ENCODE assay signal across 8 cellular contexts in genomic region chrX:101931104-101931493, GRCh38. TPM values are rescaled to one million over a fixed set of nuclear protein-coding genes. Genes with fewer than 3 reads are reported as not detected.
A peak's percentile ranks its signal among the peaks of the same experiment; 100 is the strongest.
DNase-seq lines count a peak whose midpoint lies in the region; ATAC-seq, FAIRE-seq and TF ChIP-seq lines count a peak whose summit lies in the region.

No MANE protein-coding gene starts in this region.

- peaks cover 3% of the 10 kb centered on the region for H3K36me3 Mint-ChIP-seq in T-helper 2 cell treated with Interferon-gamma antibody and Interleukin-4, amounts not matched to agents 5 μg/mL and 100 μg/mL, for 36 hours (ENCODE audit: low read depth)
- peaks cover 3% of the 10 kb centered on the region for H3K36me3 Mint-ChIP-seq in activated naive CD8-positive, alpha-beta T cell treated with anti-CD3 and anti-CD28 coated beads for 36 hours

- H3K4me1 Mint-ChIP-seq in T-helper 2 cell treated with Interferon-gamma antibody and Interleukin-4, amounts not matched to agents 5 μg/mL and 100 μg/mL, for 36 hours (ENCODE audit: low read depth) = peaks cover 8% of the 10 kb centered on the region
- H3K4me1 Mint-ChIP-seq in activated naive CD8-positive, alpha-beta T cell treated with anti-CD3 and anti-CD28 coated beads for 36 hours = peaks cover 9% of the 10 kb centered on the region

- dilution Hi-C loops in keratinocyte (cut with MboI; ENCODE audit: extremely low pct_ligation_motif_present, low sequenced_read_pairs) = no loop called here

- peak overlapping the region in 1 of 3 experiments; percentile 37 for H3K4me3 ChIP-seq in keratinocyte (ENCODE audit: control insufficient read depth in 2 of 3, extremely low read depth in 1 of 3, insufficient read depth in 2 of 3, low read depth in 1 of 3, low read length in 3 of 3)

- peak overlapping the region; percentile 81 for H3K27ac Mint-ChIP-seq in T-helper 2 cell treated with Interferon-gamma antibody and Interleukin-4, amounts not matched to agents 5 μg/mL and 100 μg/mL, for 36 hours
- peak overlapping the region; percentile 90 for H3K27ac Mint-ChIP-seq in activated naive CD8-positive, alpha-beta T cell treated with anti-CD3 and anti-CD28 coated beads for 36 hours

- no peaks in the 10 kb centered on the region for H3K4me1 ChIP-seq in keratinocyte (ENCODE audit: control insufficient read depth, extremely low read depth, insufficient read depth, low read length)

- H3K27me3 ChIP-seq in keratinocyte (ENCODE audit: control insufficient read depth, extremely low read depth, insufficient read depth, low read length) = no peaks in the 10 kb centered on the region

- no peak overlapping the region for H3K27ac ChIP-seq in keratinocyte (ENCODE audit: control insufficient read depth, insufficient read depth, low read length)

- H3K9me3 ChIP-seq in keratinocyte (ENCODE audit: control insufficient read depth, low read depth, low read length) = no peaks in the 10 kb centered on the region

- no peak overlapping the region for H3K9ac ChIP-seq in keratinocyte (ENCODE audit: control insufficient read depth, extremely low read depth, insufficient read depth, low read length)

- peak; percentile 0 for ATAC-seq in HG03159 (IDR thresholded peaks at IDR 0.05; ENCODE audit: unreplicated experiment)

- H3K9me1 ChIP-seq in keratinocyte (ENCODE audit: control insufficient read depth, extremely low read depth, insufficient read depth, low read length) = no peaks in the 10 kb centered on the region

- peak overlapping the region; percentile 79 for H3K4me3 Mint-ChIP-seq in T-helper 2 cell treated with Interferon-gamma antibody and Interleukin-4, amounts not matched to agents 5 μg/mL and 100 μg/mL, for 36 hours
- H3K4me3 Mint-ChIP-seq in activated naive CD8-positive, alpha-beta T cell treated with anti-CD3 and anti-CD28 coated beads for 36 hours = peak overlapping the region; percentile 83

- H3K79me2 ChIP-seq in keratinocyte (ENCODE audit: control insufficient read depth, insufficient read depth, low read length) = no peaks in the 10 kb centered on the region

- no peak for TF ChIP-seq CTCF in keratinocyte (optimal IDR thresholded peaks at IDR 0.05 in 1 of 3, IDR thresholded peaks at IDR 0.05 in 1 of 3, conservative IDR thresholded peaks at IDR 0.05 in 1 of 3; ENCODE audit: extremely low read depth in 1 of 3, insufficient read depth in 2 of 3, low read length in 3 of 3)

- H3K4me2 ChIP-seq in keratinocyte (ENCODE audit: control insufficient read depth, extremely low read depth, insufficient read depth, low read depth, low read length) = peak overlapping the region; percentile 32

- H2AFZ ChIP-seq in keratinocyte (ENCODE audit: control insufficient read depth, low read length) = no peak overlapping the region

- H3K27me3 Mint-ChIP-seq in T-helper 2 cell treated with Interferon-gamma antibody and Interleukin-4, amounts not matched to agents 5 μg/mL and 100 μg/mL, for 36 hours (ENCODE audit: low read depth) = no peaks in the 10 kb centered on the region
- no peaks in the 10 kb centered on the region for H3K27me3 Mint-ChIP-seq in activated naive CD8-positive, alpha-beta T cell treated with anti-CD3 and anti-CD28 coated beads for 36 hours

- peaks cover 8% of the 10 kb centered on the region for H3K9me3 Mint-ChIP-seq in T-helper 2 cell treated with Interferon-gamma antibody and Interleukin-4, amounts not matched to agents 5 μg/mL and 100 μg/mL, for 36 hours
- peaks cover 2% of the 10 kb centered on the region for H3K9me3 Mint-ChIP-seq in activated naive CD8-positive, alpha-beta T cell treated with anti-CD3 and anti-CD28 coated beads for 36 hours

- no peak for DNase-seq in T-helper 2 cell treated with Interferon-gamma antibody and Interleukin-4, amounts not matched to agents 5 μg/mL and 100 μg/mL, for 36 hours (ENCODE audit: low spot score)
- DNase-seq in T-helper 2 cell = no peak
- DNase-seq in activated naive CD8-positive, alpha-beta T cell treated with anti-CD3 and anti-CD28 coated beads for 36 hours = no peak
- DNase-seq in keratinocyte (ENCODE audit: low read depth, low spot score) = no peak
- peak; percentile 14 for DNase-seq in superior temporal gyrus (ENCODE audit: extremely low spot score)
- no peak for DNase-seq in activated CD4-positive, alpha-beta T cell treated with anti-CD3 and anti-CD28 coated beads, Interleukin-2, amount 50 U/mL, for 1 hour
- no peak for DNase-seq in SHP77 treated with DMSO at 0.1 percent for 48 hours (lab: John Stamatoyannopoulos, UW)

- no peak for FAIRE-seq in keratinocyte (lab: Jason Lieb, UNC)

- H3K36me3 ChIP-seq in keratinocyte (ENCODE audit: control insufficient read depth in 2 of 2, extremely low read depth in 1 of 2, insufficient read depth in 2 of 2, low read length in 2 of 2) = no peaks in the 10 kb centered on the region

- no peaks in the 10 kb centered on the region for H4K20me1 ChIP-seq in keratinocyte (ENCODE audit: control insufficient read depth, extremely low read depth, insufficient read depth, low read length)

RNA-seq across cellular contexts. Expression of gene ZMAT1, which starts 0.7 kb away (rescaled TPM):
- 1 to 10 TPM; 2.3 to 2.7 TPM for total RNA-seq in activated naive CD8-positive, alpha-beta T cell treated with anti-CD3 and anti-CD28 coated beads for 36 hours
- 0.03 to 0.04 TPM in 2 of 3 replicates, not detected in the other for polyA plus RNA-seq in keratinocyte
- polyA plus RNA-seq in keratinocyte (2011; ENCODE audit: low read depth) = 0.21 TPM
- 0.01 TPM in 1 of 2 replicates, not detected in the other for polyA plus RNA-seq in keratinocyte (2011; cell fraction: cytosol; rRNA removed)
- 0.09 and 0.27 TPM in 2 replicates for polyA plus RNA-seq in keratinocyte (2011; cell fraction: nucleus; rRNA removed)
- not detected in 2 replicates for polyA plus RNA-seq in keratinocyte (2012; ENCODE audit: low replicate concordance)
- polyA minus RNA-seq in keratinocyte = 0.06 TPM in 1 of 3 replicates, not detected in the others
- polyA minus RNA-seq in keratinocyte (2011; cell fraction: cytosol; rRNA and poly(A)+ RNA removed) = not detected
- not detected in 2 replicates for polyA minus RNA-seq in keratinocyte (2011; cell fraction: nucleus; rRNA and poly(A)+ RNA removed)
